In genomic region chr1:109986054-109986444, GRCh38 we compare ENCODE assay signal across 9 cellular contexts. TPM values are rescaled to one million over a fixed set of nuclear protein-coding genes. Genes with fewer than 3 reads are reported as not detected.
DNase-seq lines count a peak whose midpoint lies in the region; ATAC-seq, FAIRE-seq and TF ChIP-seq lines count a peak whose summit lies in the region.
"Had no signal": no experiment of that assay in that cellular context is flagged by ENCODE, and none has a peak within 500 bp of the region (broad histone marks: within the 10 kb centered on the region; RNA-seq: fewer than 3 reads in every experiment).

No MANE protein-coding gene starts in this region.

- no peaks in the 10 kb centered on the region for H3K9me3 ChIP-seq in SK-N-SH
- H3K9me3 ChIP-seq in keratinocyte (ENCODE audit: control insufficient read depth, low read depth, low read length): no peaks in the 10 kb centered on the region
- H3K9me3 ChIP-seq in subcutaneous abdominal adipose tissue (ENCODE audit: control insufficient read depth in 5 of 5, low read length in 5 of 5): no peaks in the 10 kb centered on the region

- peak overlapping the region; percentile 91 to 94 for H3K4me3 ChIP-seq in SK-N-SH (ENCODE audit: low read depth in 2 of 2, low read length in 1 of 2)
- peak overlapping the region; percentile 84 to 93 (median 90) for H3K4me3 ChIP-seq in keratinocyte (ENCODE audit: control insufficient read depth in 2 of 3, extremely low read depth in 1 of 3, insufficient read depth in 2 of 3, low read depth in 1 of 3, low read length in 3 of 3)
- peak overlapping the region; percentile 76 to 93 (median 87) for H3K4me3 ChIP-seq in subcutaneous abdominal adipose tissue (ENCODE audit: low read depth in 1 of 5, low read length in 5 of 5)

- peak overlapping the region; percentile 92 for H3K9ac ChIP-seq in SK-N-SH
- H3K9ac ChIP-seq in keratinocyte (ENCODE audit: control insufficient read depth, extremely low read depth, insufficient read depth, low read length): peak overlapping the region; percentile 93
- H3K9ac ChIP-seq in subcutaneous abdominal adipose tissue (ENCODE audit: low read length in 5 of 5): peak overlapping the region; percentile 87 to 98 (median 96)

- H3K9me1 ChIP-seq in keratinocyte (ENCODE audit: control insufficient read depth, extremely low read depth, insufficient read depth, low read length): no peaks in the 10 kb centered on the region

- peaks cover 16 to 22% of the 10 kb centered on the region in 2 experiments for H3K36me3 ChIP-seq in SK-N-SH (replicated peaks in 1 of 2; ENCODE audit: control insufficient read depth in 1 of 2, insufficient read depth in 2 of 2, low read length in 1 of 2)
- H3K36me3 ChIP-seq in keratinocyte (ENCODE audit: control insufficient read depth in 2 of 2, extremely low read depth in 1 of 2, insufficient read depth in 2 of 2, low read length in 2 of 2): no peaks in the 10 kb centered on the region
- no peaks in the 10 kb centered on the region for H3K36me3 ChIP-seq in subcutaneous abdominal adipose tissue (ENCODE audit: control insufficient read depth in 5 of 5, insufficient read depth in 5 of 5, low read length in 5 of 5)

- peaks cover 42% of the 10 kb centered on the region for H3K4me1 Mint-ChIP-seq in activated naive CD8-positive, alpha-beta T cell (ENCODE audit: low read depth)

- H3K27me3 Mint-ChIP-seq in activated naive CD8-positive, alpha-beta T cell: no peaks in the 10 kb centered on the region

- FAIRE-seq in keratinocyte (lab: Jason Lieb, UNC): no peak

- 94% methylated on average over 3 of the region's 3 CpGs for WGBS in SK-N-SH (ENCODE audit: low lambda C conversion rate)

- dilution Hi-C loops in keratinocyte (cut with MboI; ENCODE audit: extremely low pct_ligation_motif_present, low sequenced_read_pairs): no loop called here

- no peak for ATAC-seq in SK-N-SH treated with all-trans-retinoic acid at 6 μM for 48 hours
- ATAC-seq in HG02885 (IDR thresholded peaks at IDR 0.05; ENCODE audit: poor library complexity, unreplicated experiment): no peak
- ATAC-seq in GM18867 (IDR thresholded peaks at IDR 0.05; ENCODE audit: unreplicated experiment): no peak

- H3K79me2 ChIP-seq in SK-N-SH (ENCODE audit: insufficient read depth) (peaks cover 62% of the 10 kb centered on the region), keratinocyte (ENCODE audit: control insufficient read depth, insufficient read depth, low read length) (peaks cover 45% of the 10 kb centered on the region)

- no peaks in the 10 kb centered on the region for H3K27me3 ChIP-seq in SK-N-SH (ENCODE audit: insufficient read depth)
- H3K27me3 ChIP-seq in keratinocyte (ENCODE audit: control insufficient read depth, extremely low read depth, insufficient read depth, low read length): no peaks in the 10 kb centered on the region
- no peaks in the 10 kb centered on the region for H3K27me3 ChIP-seq in subcutaneous abdominal adipose tissue (ENCODE audit: control insufficient read depth in 5 of 5, insufficient read depth in 4 of 5, low read length in 5 of 5)

- peak overlapping the region; percentile 93 for H3K4me2 ChIP-seq in SK-N-SH
- H3K4me2 ChIP-seq in keratinocyte (ENCODE audit: control insufficient read depth, extremely low read depth, insufficient read depth, low read depth, low read length): peak overlapping the region; percentile 96

- H3K4me1 ChIP-seq in SK-N-SH (ENCODE audit: control insufficient read depth in 1 of 2, insufficient read depth in 2 of 2, low read depth in 1 of 2, low read length in 1 of 2) (peaks cover 16 to 26% of the 10 kb centered on the region in 2 experiments; a peak in 3 of 4 replicates), keratinocyte (ENCODE audit: control insufficient read depth, extremely low read depth, insufficient read depth, low read length) (peaks cover 42% of the 10 kb centered on the region), subcutaneous abdominal adipose tissue (ENCODE audit: control insufficient read depth in 5 of 5, insufficient read depth in 5 of 5, low read length in 5 of 5) (peaks cover 35 to 83% (median 69%) of the 10 kb centered on the region in 5 donors)

- peaks cover 9% of the 10 kb centered on the region for H3K36me3 Mint-ChIP-seq in activated naive CD8-positive, alpha-beta T cell

- no peak for TF ChIP-seq RAD21 in SK-N-SH (IDR thresholded peaks at IDR 0.05; ENCODE audit: low read length)

- no peaks in the 10 kb centered on the region for H3K9me2 ChIP-seq in SK-N-SH

- TF ChIP-seq EP300 in SK-N-SH (IDR thresholded peaks at IDR 0.05; ENCODE audit: borderline replicate concordance in 1 of 2, low read depth in 1 of 2, low read length in 1 of 2): no peak

- H3F3A ChIP-seq in SK-N-SH (replicated peaks; ENCODE audit: insufficient read depth): peaks cover 3% of the 10 kb centered on the region

- H2AFZ ChIP-seq in SK-N-SH (ENCODE audit: low read depth) (no peak overlapping the region), keratinocyte (ENCODE audit: control insufficient read depth, low read length) (no peak overlapping the region)

- POLR2A ChIA-PET in SK-N-SH (lab: Yijun Ruan, JAX): interaction anchor here (1.2 to 2.7 kb wide), 6 partner anchors 8 to 212 kb away, joined by 4 to 18 read pairs (median 5); no protein-coding TSS in a partner anchor

- no peaks in the 10 kb centered on the region for H3K9me3 Mint-ChIP-seq in activated naive CD8-positive, alpha-beta T cell (ENCODE audit: low read depth)

- TF ChIP-seq CTCF in SK-N-SH (IDR thresholded peaks at IDR 0.05) (no peak), keratinocyte (optimal IDR thresholded peaks at IDR 0.05 in 1 of 3, IDR thresholded peaks at IDR 0.05 in 1 of 3, conservative IDR thresholded peaks at IDR 0.05 in 1 of 3; ENCODE audit: extremely low read depth in 1 of 3, insufficient read depth in 2 of 3, low read length in 3 of 3) (no peak)

- H3K27ac Mint-ChIP-seq in activated naive CD8-positive, alpha-beta T cell: peak overlapping the region; percentile 96

- H3K4me3 Mint-ChIP-seq in activated naive CD8-positive, alpha-beta T cell: peak overlapping the region; percentile 97

- H3K27ac ChIP-seq in SK-N-SH (ENCODE audit: low read depth in 2 of 2, low read length in 1 of 2) (no peak overlapping the region), keratinocyte (ENCODE audit: control insufficient read depth, insufficient read depth, low read length) (peak overlapping the region; percentile 79), subcutaneous abdominal adipose tissue (ENCODE audit: low read depth, low read length) (peak overlapping the region; percentile 96)

- DNase-seq in SK-N-SH (no peak), keratinocyte (ENCODE audit: low read depth, low spot score) (no peak), RKO (ENCODE audit: low spot score) (no peak)
- DNase-seq: ACHN had no signal

- CTCF ChIA-PET in SK-N-SH (lab: Yijun Ruan, JAX): interaction anchor here (0.9 to 18.3 kb wide), 11 partner anchors 13 to 453 kb away, joined by 4 to 822 read pairs (median 26); partner anchors contain the start of gene GSTM4

- H4K20me1 ChIP-seq in SK-N-SH (ENCODE audit: insufficient read depth) (peaks cover 43% of the 10 kb centered on the region), keratinocyte (ENCODE audit: control insufficient read depth, extremely low read depth, insufficient read depth, low read length) (peaks cover 2% of the 10 kb centered on the region)

TF ChIP-seq in SK-N-SH, 30 proteins besides CTCF, POLR2A, EP300 and RAD21 (continues in another document):
- TF ChIP-seq NRF1 (IDR thresholded peaks at IDR 0.05; ENCODE audit: low read depth, low read length) (no peak), SIN3A (IDR thresholded peaks at IDR 0.05; ENCODE audit: borderline replicate concordance, low read depth, low read length) (no peak), MXI1 (IDR thresholded peaks at IDR 0.05; ENCODE audit: low read depth, low read length) (no peak), GABPA (IDR thresholded peaks at IDR 0.05; ENCODE audit: low read depth) (no peak)

RNA-seq across cellular contexts. Expression of gene AHCYL1, which starts 1.5 kb away (rescaled TPM):
- polyA plus RNA-seq in SK-N-SH (2012; rRNA removed): 39.7 and 49.0 TPM in 2 replicates
- polyA plus RNA-seq in SK-N-SH (2012; cell fraction: cytosol; rRNA removed): 46.8 and 49.0 TPM in 2 replicates
- 47.8 and 72.0 TPM in 2 replicates for polyA plus RNA-seq in SK-N-SH (2012; cell fraction: nucleus; rRNA removed)
- 50.2 to 64.8 TPM (median 61.6 TPM) in 3 replicates for polyA plus RNA-seq in keratinocyte
- 66.6 TPM for polyA plus RNA-seq in keratinocyte (2011; ENCODE audit: low read depth)
- polyA plus RNA-seq in keratinocyte (2011; cell fraction: cytosol; rRNA removed): 47.6 and 70.8 TPM in 2 replicates
- polyA plus RNA-seq in keratinocyte (2011; cell fraction: nucleus; rRNA removed): 63.8 and 71.8 TPM in 2 replicates
- 57.3 and 60.0 TPM in 2 replicates for polyA plus RNA-seq in keratinocyte (2012; ENCODE audit: low replicate concordance)
- polyA minus RNA-seq in keratinocyte: 44.2 to 62.5 TPM (median 56.9 TPM) in 3 replicates
- polyA minus RNA-seq in keratinocyte (2011; cell fraction: cytosol; rRNA and poly(A)+ RNA removed): 28.8 TPM
- 24.9 and 46.2 TPM in 2 replicates for polyA minus RNA-seq in keratinocyte (2011; cell fraction: nucleus; rRNA and poly(A)+ RNA removed)

RNA-seq across cellular contexts. Expression of gene STRIP1, which starts 48.4 kb away (rescaled TPM):
- 34.6 and 46.3 TPM in 2 replicates for polyA plus RNA-seq in SK-N-SH (2012; rRNA removed)
- polyA plus RNA-seq in SK-N-SH (2012; cell fraction: cytosol; rRNA removed): 19.4 and 26.7 TPM in 2 replicates
- polyA plus RNA-seq in SK-N-SH (2012; cell fraction: nucleus; rRNA removed): 103 and 120 TPM in 2 replicates
- polyA plus RNA-seq in keratinocyte: 24.6 to 31.8 TPM (median 28.9 TPM) in 3 replicates
- polyA plus RNA-seq in keratinocyte (2011; ENCODE audit: low read depth): 44.3 TPM
- 21.7 and 22.0 TPM in 2 replicates for polyA plus RNA-seq in keratinocyte (2011; cell fraction: cytosol; rRNA removed)
- 69.0 and 72.7 TPM in 2 replicates for polyA plus RNA-seq in keratinocyte (2011; cell fraction: nucleus; rRNA removed)
- polyA plus RNA-seq in keratinocyte (2012; ENCODE audit: low replicate concordance): 20.3 and 21.5 TPM in 2 replicates
- 35.9 to 39.9 TPM (median 38.2 TPM) in 3 replicates for polyA minus RNA-seq in keratinocyte
- polyA minus RNA-seq in keratinocyte (2011; cell fraction: cytosol; rRNA and poly(A)+ RNA removed): 17.8 TPM
- polyA minus RNA-seq in keratinocyte (2011; cell fraction: nucleus; rRNA and poly(A)+ RNA removed): 39.6 and 53.4 TPM in 2 replicates

Comparison
In these comparisons a context has a peak if more than half of its experiments do, and no peak if none do; other contexts are left out.
1. H3K27ac ChIP-seq: peak in keratinocyte (single experiment) and subcutaneous abdominal adipose tissue (single experiment); none in SK-N-SH (0 of 2).
2. Peak in every context shown above with its lines, with median percentiles within 50 percentile points of each other: H3K4me3 ChIP-seq and H3K9ac ChIP-seq.